Comparison of ENCODE assay signal across 19 cellular contexts in the genomic region with DNA sequence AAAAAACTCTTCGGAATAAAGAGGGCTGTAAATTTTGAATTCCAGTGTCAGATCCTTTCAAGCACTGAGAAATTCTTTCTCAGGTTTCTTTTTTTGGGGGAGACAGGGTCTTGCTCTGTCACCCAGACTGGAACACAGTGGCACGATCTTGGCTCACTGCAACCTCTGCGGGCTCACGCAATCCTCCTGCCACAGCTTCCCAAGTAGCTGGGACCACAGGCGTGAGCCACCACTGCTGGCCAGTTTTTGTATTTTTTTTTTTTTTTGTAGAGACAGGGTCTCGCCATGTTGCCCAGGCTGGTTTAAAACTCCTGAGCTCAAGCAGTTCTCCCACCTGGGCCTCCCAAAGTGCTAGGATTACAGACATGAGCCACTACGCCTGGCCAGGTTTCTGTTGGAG. TPM values are rescaled to one million over a fixed set of nuclear protein-coding genes. Genes with fewer than 3 reads are reported as not detected.
A peak's percentile ranks its signal among the peaks of the same experiment; 100 is the strongest.
DNase-seq lines count a peak whose midpoint lies in the region; ATAC-seq, FAIRE-seq and TF ChIP-seq lines count a peak whose summit lies in the region.
"Had no signal": no experiment of that assay in that cellular context is flagged by ENCODE, and none has a peak within 500 bp of the region (broad histone marks: within the 10 kb centered on the region; RNA-seq: fewer than 3 reads in every experiment).

No MANE protein-coding gene starts in this region.

- no peak overlapping the region for H2AFZ ChIP-seq in HepG2 (ENCODE audit: low read length)

- H3K4me3 ChIP-seq in HepG2 (replicated peaks in 1 of 3; ENCODE audit: insufficient read depth in 1 of 3, low read depth in 2 of 3, low read length in 3 of 3) (no peak overlapping the region), right lobe of liver (no peak overlapping the region), RWPE2 (ENCODE audit: severe bottlenecking) (no peak overlapping the region), thoracic aorta (no peak overlapping the region)

- in situ Hi-C loops in HepG2 (cut with HindIII; ENCODE audit: extremely low pct_ligation_motif_present, low pct_unique_long_range_greater_than_20kb), result no loop called here

- intact Hi-C loops in HepG2 (cut with micrococcal nuclease; ENCODE audit: unreplicated experiment), result no loop called here
- intact Hi-C loops in right lobe of liver (cut with DNase I), result no loop called here

- H3K4me1 ChIP-seq in HepG2 (ENCODE audit: insufficient read depth, low read length) (no peaks in the 10 kb centered on the region), right lobe of liver (no peaks in the 10 kb centered on the region), RWPE2 (ENCODE audit: insufficient read depth, poor library complexity, severe bottlenecking) (no peaks in the 10 kb centered on the region), thoracic aorta (ENCODE audit: control insufficient read depth in 1 of 2, low read depth in 2 of 2) (peaks cover 15 to 23% of the 10 kb centered on the region in 2 donors)
- H3K4me1 ChIP-seq: Caco-2 had no signal

- DNase-seq in HepG2 (ENCODE audit: low spot score) (no peak), right lobe of liver (no peak), RWPE2 (ENCODE audit: low spot score) (peak; percentile 19), thoracic aorta (ENCODE audit: low spot score) (no peak), RPMI8226 (no peak), OCI-M1 (lab: John Stamatoyannopoulos, UW) (no peak)
- DNase-seq in effector CD8-positive, alpha-beta T cell (lab: John Stamatoyannopoulos, UW), result no peak
- DNase-seq: Caco-2; CD4-positive, CD25-positive, alpha-beta regulatory T cell; CD8-positive, alpha-beta T cell; DMS153; DND-41; HCEC 1CT had no signal

- no peaks in the 10 kb centered on the region for H3K79me2 ChIP-seq in HepG2 (ENCODE audit: insufficient read depth, low read length)

- H3K9me3 ChIP-seq in HepG2 (ENCODE audit: low read length), result no peaks in the 10 kb centered on the region
- no peaks in the 10 kb centered on the region for H3K9me3 ChIP-seq in right lobe of liver
- no peaks in the 10 kb centered on the region for H3K9me3 ChIP-seq in RWPE2 (ENCODE audit: severe bottlenecking)
- no peaks in the 10 kb centered on the region for H3K9me3 ChIP-seq in thoracic aorta
- H3K9me3 ChIP-seq: Caco-2 had no signal

- 96% methylated on average over 7 of the region's 7 CpGs for WGBS in HepG2 (ENCODE audit: low lambda C conversion rate)
- 95% methylated on average over 6 of the region's 7 CpGs for WGBS in right lobe of liver (ENCODE audit: insufficient coverage, low coverage, low lambda C conversion rate, missing lambda C conversion rate)

- ATAC-seq in HepG2, result no peak
- no peak for ATAC-seq in right lobe of liver
- ATAC-seq in RWPE2 (ENCODE audit: low read depth), result no peak
- ATAC-seq in thoracic aorta (ENCODE audit: insufficient number of reproducible peaks, low FRiP score, low read depth), result no peak
- ATAC-seq: CD8-positive, alpha-beta T cell had no signal

- TF ChIP-seq EP300 in HepG2 (IDR thresholded peaks at IDR 0.05; ENCODE audit: low read depth in 2 of 2, low read length in 2 of 2) (no peak), HepG2 (CRISPR knock-in tag; IDR thresholded peaks at IDR 0.05; ENCODE audit: borderline replicate concordance) (no peak)

- TF ChIP-seq CTCF in HepG2 (CRISPR knock-in tag; IDR thresholded peaks at IDR 0.05) (no peak), right lobe of liver (IDR thresholded peaks at IDR 0.05) (no peak), RWPE2 (IDR thresholded peaks at IDR 0.05; ENCODE audit: poor library complexity, severe bottlenecking) (no peak), thoracic aorta (IDR thresholded peaks at IDR 0.05) (no peak)

- no peak overlapping the region for H3K4me2 ChIP-seq in HepG2 (ENCODE audit: low read depth, low read length)

- no peak for TF ChIP-seq RAD21 in HepG2 (CRISPR knock-in tag; IDR thresholded peaks at IDR 0.05)

- FAIRE-seq in HepG2 (lab: Jason Lieb, UNC), result no peak
- FAIRE-seq: G401.6, GM12892 had no signal

- no peak overlapping the region for H3K9ac ChIP-seq in HepG2 (ENCODE audit: insufficient read depth, low read depth, low read length)

- H3K27ac ChIP-seq in HepG2 (ENCODE audit: extremely low read length, insufficient read depth, low read length), result no peak overlapping the region
- H3K27ac ChIP-seq in right lobe of liver, result no peak overlapping the region
- H3K27ac ChIP-seq in RWPE2 (ENCODE audit: poor library complexity, severe bottlenecking), result no peak overlapping the region
- H3K27ac ChIP-seq in thoracic aorta, result peak overlapping the region; percentile 87
- H3K27ac ChIP-seq: C4-2B had no signal

- no peaks in the 10 kb centered on the region for H3K27me3 ChIP-seq in HepG2 (ENCODE audit: control insufficient read depth in 1 of 2, insufficient read depth in 2 of 2, low read length in 2 of 2)
- H3K27me3 ChIP-seq in right lobe of liver, result no peaks in the 10 kb centered on the region
- no peaks in the 10 kb centered on the region for H3K27me3 ChIP-seq in RWPE2 (ENCODE audit: insufficient read depth, poor library complexity, severe bottlenecking)
- H3K27me3 ChIP-seq in thoracic aorta (replicated peaks; ENCODE audit: insufficient read depth), result no peaks in the 10 kb centered on the region

- CTCF ChIA-PET in HepG2 (lab: Yijun Ruan, JAX; ENCODE audit: low intra/inter-chr PET ratio, low total read pairs), result no interaction called here

- H4K20me1 ChIP-seq in HepG2 (ENCODE audit: insufficient read depth, low read length), result no peaks in the 10 kb centered on the region

- peaks cover 15 to 35% of the 10 kb centered on the region in 2 experiments for H3K36me3 ChIP-seq in HepG2 (replicated peaks in 1 of 2; ENCODE audit: control insufficient read depth in 1 of 2, insufficient read depth in 2 of 2, low read length in 2 of 2)
- peaks cover 0 to 42% (median 11%) of the 10 kb centered on the region in 4 donors for H3K36me3 ChIP-seq in right lobe of liver
- peaks cover 8% of the 10 kb centered on the region for H3K36me3 ChIP-seq in RWPE2 (ENCODE audit: low read depth)
- H3K36me3 ChIP-seq in thoracic aorta, result peaks cover 41% of the 10 kb centered on the region

- POLR2A ChIA-PET in HepG2 (lab: Yijun Ruan, JAX), result no interaction called here

- TSS peak; percentile 25 for BruUV-seq in HepG2 (replicated peaks; lab: Mats Ljungman, UMichigan)

- TF ChIP-seq POLR2A in HepG2 (IDR thresholded peaks at IDR 0.05; ENCODE audit: insufficient read depth in 1 of 2, low read depth in 2 of 2, low read length in 2 of 2) (no peak), right lobe of liver (IDR thresholded peaks at IDR 0.05) (no peak)

TF ChIP-seq in HepG2, 621 proteins besides CTCF, POLR2A, EP300 and RAD21:
- TF ChIP-seq KDM5B (CRISPR knock-in tag; IDR thresholded peaks at IDR 0.05; ENCODE audit: borderline replicate concordance), result no peak
- no peak for TF ChIP-seq HMG20A (CRISPR knock-in tag; IDR thresholded peaks at IDR 0.05; ENCODE audit: borderline replicate concordance)
- TF ChIP-seq NFIC (IDR thresholded peaks at IDR 0.05; ENCODE audit: low read length), result no peak
- no peak for TF ChIP-seq NAIF1 (CRISPR knock-in tag; IDR thresholded peaks at IDR 0.05; ENCODE audit: borderline replicate concordance)
- TF ChIP-seq ZMYM4 (CRISPR knock-in tag; IDR thresholded peaks at IDR 0.05), result no peak
TF ChIP-seq in HepG2: peak in this region for 0.

RNA-seq across cellular contexts. Expression of a gene that starts 34.8 kb away (rescaled TPM):
- total RNA-seq in HepG2 (2016; rRNA removed; fragmentation: Illumina TruSeq; extraction: Trizol), result not detected in 2 replicates
- not detected in 2 replicates for total RNA-seq in HepG2 (2016; cell fraction: cytosol; rRNA removed; fragmentation: Illumina TruSeq; extraction: Trizol; ENCODE audit: low read depth)
- not detected in 2 replicates for total RNA-seq in HepG2 (2016; cell fraction: insoluble cytoplasmic fraction; rRNA removed; fragmentation: Illumina TruSeq; extraction: Trizol)
- not detected in 2 replicates for total RNA-seq in HepG2 (2016; cell fraction: membrane; rRNA removed; fragmentation: Illumina TruSeq; extraction: Trizol)
- total RNA-seq in HepG2 (2016; cell fraction: nucleus; rRNA removed; fragmentation: Illumina TruSeq; extraction: Trizol), result not detected in 2 replicates
- not detected in 2 replicates for polyA plus RNA-seq in HepG2 (2011; rRNA removed)
- polyA plus RNA-seq in HepG2 (2011; cell fraction: cytosol; rRNA removed), result not detected in 2 replicates
- polyA plus RNA-seq in HepG2 (2011; cell fraction: nucleus; rRNA removed), result 0.08 TPM in 1 of 2 replicates, not detected in the other
- polyA plus RNA-seq in HepG2 (2012), result not detected in 2 replicates
- not detected in 2 replicates for polyA plus RNA-seq in HepG2 (2016; cell fraction: cytosol; fragmentation: Illumina TruSeq; extraction: Trizol; ENCODE audit: low read depth)
- polyA plus RNA-seq in HepG2 (2016; cell fraction: insoluble cytoplasmic fraction; fragmentation: Illumina TruSeq; extraction: Trizol; ENCODE audit: low read depth), result not detected in 2 replicates
- polyA plus RNA-seq in HepG2 (2016; cell fraction: membrane; fragmentation: Illumina TruSeq; extraction: Trizol; ENCODE audit: low read depth), result not detected in 2 replicates
- not detected in 2 replicates for polyA plus RNA-seq in HepG2 (2016; cell fraction: nucleus; fragmentation: Illumina TruSeq; extraction: Trizol; ENCODE audit: insufficient read depth, low read depth)
- not detected in 2 replicates for polyA minus RNA-seq in HepG2 (2011; rRNA and poly(A)+ RNA removed; ENCODE audit: low replicate concordance)
- polyA minus RNA-seq in HepG2 (2011; cell fraction: cytosol; rRNA and poly(A)+ RNA removed), result not detected in 2 replicates
- not detected in 2 replicates for polyA minus RNA-seq in HepG2 (2011; cell fraction: nucleus; rRNA and poly(A)+ RNA removed)
- not detected for total RNA-seq in right lobe of liver
- total RNA-seq in thoracic aorta, result not detected
- total RNA-seq: A172; A673; Caco-2; CD4-positive, CD25-positive, alpha-beta regulatory T cell; CD8-positive, alpha-beta T cell had no signal
- polyA plus RNA-seq: BJ; CD4-positive, CD25-positive, alpha-beta regulatory T cell had no signal

Comparison
In these comparisons a context has a peak if more than half of its experiments do, and no peak if none do; other contexts are left out.
1. H3K27ac ChIP-seq: peak in thoracic aorta (2 of 2); none in HepG2 (single experiment), right lobe of liver (0 of 3) and RWPE2 (single experiment).